In the genomic region with DNA sequence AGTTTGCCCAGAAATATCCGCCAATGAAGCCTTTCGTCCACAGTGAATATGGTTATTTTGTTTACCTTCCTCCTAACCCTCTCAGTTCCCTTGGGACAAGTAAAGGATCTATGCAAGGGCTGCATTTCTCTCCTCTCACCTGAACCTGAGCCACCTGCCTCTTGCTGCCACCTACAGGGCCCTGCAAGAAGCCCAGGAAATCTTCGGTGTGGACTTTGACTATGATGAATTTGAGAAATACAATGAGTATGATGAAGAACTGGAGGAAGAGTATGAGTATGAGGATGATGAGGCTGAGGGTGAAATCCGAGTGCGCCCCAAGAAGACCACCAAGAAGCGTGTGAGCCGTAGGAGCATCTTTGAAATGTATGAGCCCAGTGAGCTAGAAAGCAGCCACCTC, we compare ENCODE assay signal across 11 cellular contexts. TPM values are rescaled to one million over a fixed set of nuclear protein-coding genes. Genes with fewer than 3 reads are reported as not detected.
DNase-seq lines count a peak whose midpoint lies in the region; ATAC-seq and TF ChIP-seq lines count a peak whose summit lies in the region.
"Had no signal": no experiment of that assay in that cellular context is flagged by ENCODE, and none has a peak within 500 bp of the region (broad histone marks: within the 10 kb centered on the region; RNA-seq: fewer than 3 reads in every experiment).

No MANE protein-coding gene starts in this region.

- H3K9me3 ChIP-seq in tibial artery, result no peaks in the 10 kb centered on the region

- peak; percentile 24 for DNase-seq in Caki2 (ENCODE audit: low read depth)
- DNase-seq in HFF-Myc (ENCODE audit: extremely low read depth, low read depth), result no peak
- no peak for DNase-seq in kidney epithelial cell (ENCODE audit: low read depth)
- no peak for DNase-seq in tibial artery
- DNase-seq: cerebellar nuclear complex, NCI-H345, right cardiac atrium had no signal

- H3K4me3 ChIP-seq in HFF-Myc (replicated peaks; ENCODE audit: low read depth, low read length) (no peak overlapping the region), kidney epithelial cell (ENCODE audit: low read depth, low read length) (no peak overlapping the region), tibial artery (no peak overlapping the region)

- no peaks in the 10 kb centered on the region for H3K27me3 ChIP-seq in kidney epithelial cell (ENCODE audit: control insufficient read depth, insufficient read depth, low read length)
- no peaks in the 10 kb centered on the region for H3K27me3 ChIP-seq in tibial artery

- no peak overlapping the region for H3K27ac ChIP-seq in tibial artery

- ATAC-seq in SK-N-SH treated with all-trans-retinoic acid at 6 μM for 48 hours (peak; percentile 31; the same call in 1 of the 3 replicates), GM18505 (IDR thresholded peaks at IDR 0.05; ENCODE audit: unreplicated experiment) (no peak), HG02970 (IDR thresholded peaks at IDR 0.05; ENCODE audit: low FRiP score, unreplicated experiment) (no peak), HG03520 (IDR thresholded peaks at IDR 0.05; ENCODE audit: unreplicated experiment) (no peak)
- ATAC-seq: right cardiac atrium had no signal

- TF ChIP-seq CTCF in HFF-Myc (IDR thresholded peaks at IDR 0.05; ENCODE audit: low read depth, low read length, missing control alignments) (peak; percentile 26), kidney epithelial cell (IDR thresholded peaks at IDR 0.05; ENCODE audit: insufficient read depth, low read length, poor library complexity, severe bottlenecking) (peak; percentile 47), tibial artery (IDR thresholded peaks at IDR 0.05) (no peak)

- no peak for TF ChIP-seq POLR2A in GM18505 (IDR thresholded peaks at IDR 0.05; ENCODE audit: borderline replicate concordance, extremely low read depth, insufficient read depth, insufficient read length)

- in situ Hi-C loops in Caki2 (cut with HindIII; ENCODE audit: low pct_unique_long_range_greater_than_20kb, low sequenced_read_pairs), result no loop called here

- H3K36me3 ChIP-seq in kidney epithelial cell (ENCODE audit: control insufficient read depth, insufficient read depth, low read length) (peaks cover 5% of the 10 kb centered on the region), tibial artery (peaks cover 96 to 100% (median 97%) of the 10 kb centered on the region in 3 donors)

- H3K4me1 ChIP-seq in tibial artery, result no peaks in the 10 kb centered on the region

- intact Hi-C loops in tibial artery (cut with DNase I; ENCODE audit: low total_unique reads), result no loop called here

TF ChIP-seq in SK-N-SH treated with all-trans-retinoic acid at 6 μM for 48 hours, 23 proteins besides CTCF, POLR2A, EP300 and RAD21:
- no peak for TF ChIP-seq RARB (CRISPR knock-in tag; IDR thresholded peaks at IDR 0.05)
- TF ChIP-seq ZFP30 (CRISPR knock-in tag; IDR thresholded peaks at IDR 0.05), result no peak
- no peak for TF ChIP-seq ISL1 (CRISPR knock-in tag; IDR thresholded peaks at IDR 0.05)
- no peak for TF ChIP-seq ARNTL (CRISPR knock-in tag; IDR thresholded peaks at IDR 0.05; ENCODE audit: borderline replicate concordance, low read depth)
- TF ChIP-seq ESRRG (CRISPR knock-in tag; IDR thresholded peaks at IDR 0.05), result no peak
- TF ChIP-seq ZC3H10 (CRISPR knock-in tag; IDR thresholded peaks at IDR 0.05), result no peak
- no peak for TF ChIP-seq OSR1 (CRISPR knock-in tag; IDR thresholded peaks at IDR 0.05)
- TF ChIP-seq ZFP3 (CRISPR knock-in tag; IDR thresholded peaks at IDR 0.05), result no peak
- TF ChIP-seq, protein P1, sequence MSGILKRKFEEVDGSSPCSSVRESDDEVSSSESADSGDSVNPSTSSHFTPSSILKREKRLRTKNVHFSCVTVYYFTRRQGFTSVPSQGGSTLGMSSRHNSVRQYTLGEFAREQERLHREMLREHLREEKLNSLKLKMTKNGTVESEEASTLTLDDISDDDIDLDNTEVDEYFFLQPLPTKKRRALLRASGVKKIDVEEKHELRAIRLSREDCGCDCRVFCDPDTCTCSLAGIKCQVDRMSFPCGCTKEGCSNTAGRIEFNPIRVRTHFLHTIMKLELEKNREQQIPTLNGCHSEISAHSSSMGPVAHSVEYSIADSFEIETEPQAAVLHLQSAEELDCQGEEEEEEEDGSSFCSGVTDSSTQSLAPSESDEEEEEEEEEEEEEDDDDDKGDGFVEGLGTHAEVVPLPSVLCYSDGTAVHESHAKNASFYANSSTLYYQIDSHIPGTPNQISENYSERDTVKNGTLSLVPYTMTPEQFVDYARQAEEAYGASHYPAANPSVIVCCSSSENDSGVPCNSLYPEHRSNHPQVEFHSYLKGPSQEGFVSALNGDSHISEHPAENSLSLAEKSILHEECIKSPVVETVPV (CRISPR knock-in tag; IDR thresholded peaks at IDR 0.05), result no peak
- TF ChIP-seq ZNF565 (CRISPR knock-in tag; conservative IDR thresholded peaks at IDR 0.05; ENCODE audit: low read depth), result no peak
- TF ChIP-seq SNAI2 (CRISPR knock-in tag; IDR thresholded peaks at IDR 0.05), result no peak
- TF ChIP-seq ZNF8 (CRISPR knock-in tag; IDR thresholded peaks at IDR 0.05), result no peak
- TF ChIP-seq GLIS3 (CRISPR knock-in tag; IDR thresholded peaks at IDR 0.05), result no peak
- no peak for TF ChIP-seq CSDC2 (CRISPR knock-in tag; IDR thresholded peaks at IDR 0.05)
- TF ChIP-seq TOX (CRISPR knock-in tag; IDR thresholded peaks at IDR 0.05; ENCODE audit: borderline replicate concordance), result no peak
- TF ChIP-seq PPARA (CRISPR knock-in tag; IDR thresholded peaks at IDR 0.05; ENCODE audit: borderline replicate concordance), result no peak
- no peak for TF ChIP-seq ZNF70 (CRISPR knock-in tag; IDR thresholded peaks at IDR 0.05)
- TF ChIP-seq, protein P2, sequence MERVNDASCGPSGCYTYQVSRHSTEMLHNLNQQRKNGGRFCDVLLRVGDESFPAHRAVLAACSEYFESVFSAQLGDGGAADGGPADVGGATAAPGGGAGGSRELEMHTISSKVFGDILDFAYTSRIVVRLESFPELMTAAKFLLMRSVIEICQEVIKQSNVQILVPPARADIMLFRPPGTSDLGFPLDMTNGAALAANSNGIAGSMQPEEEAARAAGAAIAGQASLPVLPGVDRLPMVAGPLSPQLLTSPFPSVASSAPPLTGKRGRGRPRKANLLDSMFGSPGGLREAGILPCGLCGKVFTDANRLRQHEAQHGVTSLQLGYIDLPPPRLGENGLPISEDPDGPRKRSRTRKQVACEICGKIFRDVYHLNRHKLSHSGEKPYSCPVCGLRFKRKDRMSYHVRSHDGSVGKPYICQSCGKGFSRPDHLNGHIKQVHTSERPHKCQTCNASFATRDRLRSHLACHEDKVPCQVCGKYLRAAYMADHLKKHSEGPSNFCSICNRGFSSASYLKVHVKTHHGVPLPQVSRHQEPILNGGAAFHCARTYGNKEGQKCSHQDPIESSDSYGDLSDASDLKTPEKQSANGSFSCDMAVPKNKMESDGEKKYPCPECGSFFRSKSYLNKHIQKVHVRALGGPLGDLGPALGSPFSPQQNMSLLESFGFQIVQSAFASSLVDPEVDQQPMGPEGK (CRISPR knock-in tag; IDR thresholded peaks at IDR 0.05; ENCODE audit: borderline replicate concordance), result no peak
- TF ChIP-seq, protein P3, sequence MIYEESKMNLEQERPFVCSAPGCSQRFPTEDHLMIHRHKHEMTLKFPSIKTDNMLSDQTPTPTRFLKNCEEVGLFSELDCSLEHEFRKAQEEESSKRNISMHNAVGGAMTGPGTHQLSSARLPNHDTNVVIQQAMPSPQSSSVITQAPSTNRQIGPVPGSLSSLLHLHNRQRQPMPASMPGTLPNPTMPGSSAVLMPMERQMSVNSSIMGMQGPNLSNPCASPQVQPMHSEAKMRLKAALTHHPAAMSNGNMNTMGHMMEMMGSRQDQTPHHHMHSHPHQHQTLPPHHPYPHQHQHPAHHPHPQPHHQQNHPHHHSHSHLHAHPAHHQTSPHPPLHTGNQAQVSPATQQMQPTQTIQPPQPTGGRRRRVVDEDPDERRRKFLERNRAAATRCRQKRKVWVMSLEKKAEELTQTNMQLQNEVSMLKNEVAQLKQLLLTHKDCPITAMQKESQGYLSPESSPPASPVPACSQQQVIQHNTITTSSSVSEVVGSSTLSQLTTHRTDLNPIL (CRISPR knock-in tag; IDR thresholded peaks at IDR 0.05; ENCODE audit: low read depth), result no peak
TF ChIP-seq in SK-N-SH treated with all-trans-retinoic acid at 6 μM for 48 hours: peak in this region for 0.

RNA-seq across cellular contexts. Expression of a gene that starts 14.0 kb away (rescaled TPM):
- total RNA-seq in Caki2 (2014; rRNA removed; shearing (Covaris generic); ENCODE audit: low replicate concordance), result 12.6 and 16.8 TPM in 2 replicates
- 36.7 and 52.9 TPM in 2 replicates for total RNA-seq in kidney epithelial cell

RNA-seq across cellular contexts. Expression of a gene that starts 14.3 kb away (rescaled TPM):
- total RNA-seq in Caki2 (2014; rRNA removed; shearing (Covaris generic); ENCODE audit: low replicate concordance), result 70.4 and 79.9 TPM in 2 replicates
- 41.2 and 65.1 TPM in 2 replicates for total RNA-seq in kidney epithelial cell

RNA-seq across cellular contexts. Expression of a gene that starts 31.0 kb away (rescaled TPM):
- total RNA-seq in Caki2 (2014; rRNA removed; shearing (Covaris generic); ENCODE audit: low replicate concordance), result 62.0 and 73.6 TPM in 2 replicates
- total RNA-seq in kidney epithelial cell, result 116 and 124 TPM in 2 replicates

RNA-seq across cellular contexts. Expression of a gene that starts 35.7 kb away (rescaled TPM):
- 4.2 and 7.4 TPM in 2 replicates for total RNA-seq in Caki2 (2014; rRNA removed; shearing (Covaris generic); ENCODE audit: low replicate concordance)
- 0.58 and 3.7 TPM in 2 replicates for total RNA-seq in kidney epithelial cell

RNA-seq across cellular contexts. Expression of a gene that starts 41.7 kb away (rescaled TPM):
- total RNA-seq in Caki2 (2014; rRNA removed; shearing (Covaris generic); ENCODE audit: low replicate concordance), result 394 and 482 TPM in 2 replicates
- 283 and 314 TPM in 2 replicates for total RNA-seq in kidney epithelial cell

Comparison
In these comparisons a context has a peak if more than half of its experiments do, and no peak if none do; other contexts are left out.
1. CTCF ChIP-seq: peak in HFF-Myc (single experiment) and kidney epithelial cell (single experiment); none in tibial artery (0 of 2).